In genomic region chr7:155953781-155954549, GRCh38 we compare ENCODE assay signal across 2 cellular contexts.
TF ChIP-seq lines count a peak whose summit lies in the region.

No MANE protein-coding gene starts in this region.

TF ChIP-seq in HCT116, 20 proteins besides CTCF, POLR2A, EP300 and RAD21:
- TF ChIP-seq TCF7L2 (IDR thresholded peaks at IDR 0.05; ENCODE audit: borderline replicate concordance, extremely low read depth, insufficient read depth, insufficient read length) (no peak), ATF3 (IDR thresholded peaks at IDR 0.05) (no peak), ZFX (IDR thresholded peaks at IDR 0.05) (no peak), SP1 (IDR thresholded peaks at IDR 0.05; ENCODE audit: low read depth) (no peak), YY1 (IDR thresholded peaks at IDR 0.05; ENCODE audit: extremely low read depth, insufficient replicate concordance, low read depth, low read length) (no peak), EZH2phosphoT487 (IDR thresholded peaks at IDR 0.05; ENCODE audit: borderline replicate concordance) (no peak), ZBTB33 (IDR thresholded peaks at IDR 0.05; ENCODE audit: extremely low read depth, insufficient replicate concordance, low read length) (no peak), CEBPB (IDR thresholded peaks at IDR 0.05; ENCODE audit: low read depth) (no peak), JUND (IDR thresholded peaks at IDR 0.05) (no peak), SRF (IDR thresholded peaks at IDR 0.05; ENCODE audit: low read depth) (no peak), EZH2 (IDR thresholded peaks at IDR 0.05) (no peak), FOSL1 (IDR thresholded peaks at IDR 0.05; ENCODE audit: low read depth) (no peak), ELF1 (IDR thresholded peaks at IDR 0.05; ENCODE audit: borderline replicate concordance, low read depth) (no peak), REST (IDR thresholded peaks at IDR 0.05; ENCODE audit: low read depth) (no peak), EGR1 (IDR thresholded peaks at IDR 0.05; ENCODE audit: low read depth) (no peak), MAX (IDR thresholded peaks at IDR 0.05) (no peak)

TF ChIP-seq in HepG2, 621 proteins besides CTCF, POLR2A, EP300 and RAD21 (continues in another document):
- TF ChIP-seq ZNF432 (CRISPR knock-in tag; IDR thresholded peaks at IDR 0.05; ENCODE audit: borderline replicate concordance) (no peak), TEAD3 (CRISPR knock-in tag; optimal IDR thresholded peaks at IDR 0.05; ENCODE audit: borderline replicate concordance) (peak; percentile 49), ZNF253 (CRISPR knock-in tag; IDR thresholded peaks at IDR 0.05; ENCODE audit: borderline replicate concordance) (no peak), ZMAT5 (CRISPR knock-in tag; IDR thresholded peaks at IDR 0.05; ENCODE audit: borderline replicate concordance, low read depth) (no peak), BRF2 (CRISPR knock-in tag; IDR thresholded peaks at IDR 0.05) (no peak), TCF12 (IDR thresholded peaks at IDR 0.05) (no peak), TCF12 (CRISPR knock-in tag; IDR thresholded peaks at IDR 0.05) (peak; percentile 89; the same call in 1 of the 2 replicates), AKAP8 (CRISPR knock-in tag; IDR thresholded peaks at IDR 0.05) (0 out of 2 replicates have a peak, but pooled peaks have one; percentile 25), ZKSCAN1 (IDR thresholded peaks at IDR 0.05; ENCODE audit: low read length) (no peak), ZFP41 (CRISPR knock-in tag; IDR thresholded peaks at IDR 0.05; ENCODE audit: borderline replicate concordance) (no peak), HDAC6 (IDR thresholded peaks at IDR 0.05; ENCODE audit: low read depth, low read length) (no peak), GATAD2A (CRISPR knock-in tag; IDR thresholded peaks at IDR 0.05) (peak; percentile 78), ARNT2 (CRISPR knock-in tag; IDR thresholded peaks at IDR 0.05; ENCODE audit: low read depth) (no peak; the same call in 1 of the 2 replicates), CENPBD1 (CRISPR knock-in tag; IDR thresholded peaks at IDR 0.05; ENCODE audit: borderline replicate concordance, low read depth) (no peak), ZNF678 (CRISPR knock-in tag; IDR thresholded peaks at IDR 0.05) (no peak), HNRNPH1 (optimal IDR thresholded peaks at IDR 0.05; ENCODE audit: low read depth, low read length) (no peak), FOXO1 (CRISPR knock-in tag; IDR thresholded peaks at IDR 0.05) (peak; percentile 74), ZNF800 (CRISPR knock-in tag; IDR thresholded peaks at IDR 0.05) (0 out of 2 replicates have a peak, but pooled peaks have one; percentile 61), THAP11 (CRISPR knock-in tag; IDR thresholded peaks at IDR 0.05) (no peak; the same call in 1 of the 2 replicates), PBX3 (CRISPR knock-in tag; IDR thresholded peaks at IDR 0.05; ENCODE audit: borderline replicate concordance) (no peak), ZC3H4 (CRISPR knock-in tag; IDR thresholded peaks at IDR 0.05; ENCODE audit: borderline replicate concordance) (no peak), POLR2AphosphoS2 (IDR thresholded peaks at IDR 0.05; ENCODE audit: low read depth, low read length) (no peak), ZNF501 (CRISPR knock-in tag; IDR thresholded peaks at IDR 0.05) (peak; percentile 49; the same call in 1 of the 2 replicates), BORCS8-MEF2B (CRISPR knock-in tag; IDR thresholded peaks at IDR 0.05) (peak; percentile 80), POLR2AphosphoS5 (IDR thresholded peaks at IDR 0.05; ENCODE audit: low read depth, low read length) (no peak), ZNF160 (CRISPR knock-in tag; IDR thresholded peaks at IDR 0.05) (0 out of 2 replicates have a peak, but pooled peaks have one; percentile 20), PHF20 (CRISPR knock-in tag; IDR thresholded peaks at IDR 0.05) (no peak), ZNF687 (CRISPR knock-in tag; IDR thresholded peaks at IDR 0.05) (peak; percentile 87), ARNTL (CRISPR knock-in tag; IDR thresholded peaks at IDR 0.05) (no peak; the same call in 1 of the 2 replicates), ZNF841 (CRISPR knock-in tag; IDR thresholded peaks at IDR 0.05; ENCODE audit: borderline replicate concordance) (no peak)
- TF ChIP-seq, protein P1, sequence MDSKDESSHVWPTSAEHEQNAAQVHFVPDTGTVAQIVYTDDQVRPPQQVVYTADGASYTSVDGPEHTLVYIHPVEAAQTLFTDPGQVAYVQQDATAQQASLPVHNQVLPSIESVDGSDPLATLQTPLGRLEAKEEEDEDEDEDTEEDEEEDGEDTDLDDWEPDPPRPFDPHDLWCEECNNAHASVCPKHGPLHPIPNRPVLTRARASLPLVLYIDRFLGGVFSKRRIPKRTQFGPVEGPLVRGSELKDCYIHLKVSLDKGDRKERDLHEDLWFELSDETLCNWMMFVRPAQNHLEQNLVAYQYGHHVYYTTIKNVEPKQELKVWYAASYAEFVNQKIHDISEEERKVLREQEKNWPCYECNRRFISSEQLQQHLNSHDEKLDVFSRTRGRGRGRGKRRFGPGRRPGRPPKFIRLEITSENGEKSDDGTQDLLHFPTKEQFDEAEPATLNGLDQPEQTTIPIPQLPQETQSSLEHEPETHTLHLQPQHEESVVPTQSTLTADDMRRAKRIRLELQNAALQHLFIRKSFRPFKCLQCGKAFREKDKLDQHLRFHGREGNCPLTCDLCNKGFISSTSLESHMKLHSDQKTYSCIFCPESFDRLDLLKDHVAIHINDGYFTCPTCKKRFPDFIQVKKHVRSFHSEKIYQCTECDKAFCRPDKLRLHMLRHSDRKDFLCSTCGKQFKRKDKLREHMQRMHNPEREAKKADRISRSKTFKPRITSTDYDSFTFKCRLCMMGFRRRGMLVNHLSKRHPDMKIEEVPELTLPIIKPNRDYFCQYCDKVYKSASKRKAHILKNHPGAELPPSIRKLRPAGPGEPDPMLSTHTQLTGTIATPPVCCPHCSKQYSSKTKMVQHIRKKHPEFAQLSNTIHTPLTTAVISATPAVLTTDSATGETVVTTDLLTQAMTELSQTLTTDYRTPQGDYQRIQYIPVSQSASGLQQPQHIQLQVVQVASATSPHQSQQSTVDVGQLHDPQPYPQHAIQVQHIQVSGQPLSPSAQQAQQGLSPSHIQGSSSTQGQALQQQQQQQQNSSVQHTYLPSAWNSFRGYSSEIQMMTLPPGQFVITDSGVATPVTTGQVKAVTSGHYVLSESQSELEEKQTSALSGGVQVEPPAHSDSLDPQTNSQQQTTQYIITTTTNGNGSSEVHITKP (CRISPR knock-in tag; IDR thresholded peaks at IDR 0.05; ENCODE audit: low read depth), result no peak
- TF ChIP-seq, protein P2, sequence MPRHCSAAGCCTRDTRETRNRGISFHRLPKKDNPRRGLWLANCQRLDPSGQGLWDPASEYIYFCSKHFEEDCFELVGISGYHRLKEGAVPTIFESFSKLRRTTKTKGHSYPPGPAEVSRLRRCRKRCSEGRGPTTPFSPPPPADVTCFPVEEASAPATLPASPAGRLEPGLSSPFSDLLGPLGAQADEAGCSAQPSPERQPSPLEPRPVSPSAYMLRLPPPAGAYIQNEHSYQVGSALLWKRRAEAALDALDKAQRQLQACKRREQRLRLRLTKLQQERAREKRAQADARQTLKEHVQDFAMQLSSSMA (CRISPR knock-in tag; IDR thresholded peaks at IDR 0.05), result 0 out of 2 replicates have a peak, but pooled peaks have one; percentile 64
- TF ChIP-seq, protein P3, sequence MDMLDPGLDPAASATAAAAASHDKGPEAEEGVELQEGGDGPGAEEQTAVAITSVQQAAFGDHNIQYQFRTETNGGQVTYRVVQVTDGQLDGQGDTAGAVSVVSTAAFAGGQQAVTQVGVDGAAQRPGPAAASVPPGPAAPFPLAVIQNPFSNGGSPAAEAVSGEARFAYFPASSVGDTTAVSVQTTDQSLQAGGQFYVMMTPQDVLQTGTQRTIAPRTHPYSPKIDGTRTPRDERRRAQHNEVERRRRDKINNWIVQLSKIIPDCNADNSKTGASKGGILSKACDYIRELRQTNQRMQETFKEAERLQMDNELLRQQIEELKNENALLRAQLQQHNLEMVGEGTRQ (IDR thresholded peaks at IDR 0.05; ENCODE audit: low read depth, low read length), result no peak
- TF ChIP-seq, protein P3 (CRISPR knock-in tag; IDR thresholded peaks at IDR 0.05; ENCODE audit: borderline replicate concordance), result no peak
- TF ChIP-seq, protein P4, sequence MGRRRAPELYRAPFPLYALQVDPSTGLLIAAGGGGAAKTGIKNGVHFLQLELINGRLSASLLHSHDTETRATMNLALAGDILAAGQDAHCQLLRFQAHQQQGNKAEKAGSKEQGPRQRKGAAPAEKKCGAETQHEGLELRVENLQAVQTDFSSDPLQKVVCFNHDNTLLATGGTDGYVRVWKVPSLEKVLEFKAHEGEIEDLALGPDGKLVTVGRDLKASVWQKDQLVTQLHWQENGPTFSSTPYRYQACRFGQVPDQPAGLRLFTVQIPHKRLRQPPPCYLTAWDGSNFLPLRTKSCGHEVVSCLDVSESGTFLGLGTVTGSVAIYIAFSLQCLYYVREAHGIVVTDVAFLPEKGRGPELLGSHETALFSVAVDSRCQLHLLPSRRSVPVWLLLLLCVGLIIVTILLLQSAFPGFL (CRISPR knock-in tag; IDR thresholded peaks at IDR 0.05), result no peak
- TF ChIP-seq, protein P5, sequence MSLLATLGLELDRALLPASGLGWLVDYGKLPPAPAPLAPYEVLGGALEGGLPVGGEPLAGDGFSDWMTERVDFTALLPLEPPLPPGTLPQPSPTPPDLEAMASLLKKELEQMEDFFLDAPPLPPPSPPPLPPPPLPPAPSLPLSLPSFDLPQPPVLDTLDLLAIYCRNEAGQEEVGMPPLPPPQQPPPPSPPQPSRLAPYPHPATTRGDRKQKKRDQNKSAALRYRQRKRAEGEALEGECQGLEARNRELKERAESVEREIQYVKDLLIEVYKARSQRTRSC (CRISPR knock-in tag; IDR thresholded peaks at IDR 0.05; ENCODE audit: low read depth), result no peak
